In the genomic region with DNA sequence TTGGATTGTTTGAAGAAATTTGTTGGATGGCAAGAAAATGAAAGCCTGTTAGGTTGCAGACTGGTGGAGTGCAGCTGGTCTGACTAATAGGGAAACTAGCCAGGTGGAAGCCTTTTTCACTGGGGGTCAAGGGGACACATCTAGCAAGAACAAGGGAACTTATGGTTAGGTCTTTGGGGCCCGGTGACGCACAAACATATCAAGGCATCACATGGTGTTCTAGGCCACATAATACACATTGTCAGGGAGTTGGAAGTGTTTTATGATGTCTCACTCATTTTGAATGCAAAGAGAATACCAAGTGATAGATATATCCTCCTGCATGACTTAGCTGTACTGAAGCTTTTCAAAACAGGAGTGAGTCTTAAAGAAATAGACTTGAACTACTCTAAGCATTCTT, we compare ENCODE assay signal across 18 cellular contexts.
DNase-seq lines count a peak whose midpoint lies in the region; ATAC-seq and TF ChIP-seq lines count a peak whose summit lies in the region.
"Had no signal": no experiment of that assay in that cellular context is flagged by ENCODE, and none has a peak within 500 bp of the region (broad histone marks: within the 10 kb centered on the region; RNA-seq: fewer than 3 reads in every experiment).

No MANE protein-coding gene starts in this region.

- no peak for TF ChIP-seq CTCF in IMR-90 (conservative IDR thresholded peaks at IDR 0.05; ENCODE audit: low read depth, low read length)
- no peak for TF ChIP-seq CTCF in brain microvascular endothelial cell (IDR thresholded peaks at IDR 0.05; ENCODE audit: low read depth, low read length, missing control alignments)

- H3K56ac ChIP-seq in IMR-90 (ENCODE audit: extremely low read depth, insufficient read depth, low read length): 0 out of 2 replicates have a peak overlapping the region, but pooled peaks have one; percentile 75

- peak overlapping the region; percentile 27; the same call in 1 of the 2 replicates for H3K14ac ChIP-seq in IMR-90 (replicated peaks; ENCODE audit: low read depth, low read length)

- peak overlapping the region; percentile 98 for H4K5ac ChIP-seq in IMR-90 (ENCODE audit: low read depth, low read length)

- dilution Hi-C loops in IMR-90 (cut with HindIII; ENCODE audit: low sequenced_read_pairs, unreplicated experiment): no loop called here

- peak overlapping the region; percentile 94 for H2BK120ac ChIP-seq in IMR-90 (ENCODE audit: low read depth, low read length)

- CTCF ChIA-PET in IMR-90 (lab: Yijun Ruan, JAX): no interaction called here

- in situ Hi-C loops in IMR-90 (cut with MboI; ENCODE audit: low sequenced_read_pairs) (no loop called here), brain microvascular endothelial cell (cut with HindIII; ENCODE audit: low pct_ligation_motif_present, low sequenced_read_pairs) (no loop called here)

- peak overlapping the region; percentile 94 for H2BK20ac ChIP-seq in IMR-90 (ENCODE audit: low read depth, low read length)

- no peak overlapping the region for H3K9ac ChIP-seq in IMR-90 (ENCODE audit: low read depth, low read length)

- H3K9me3 ChIP-seq in IMR-90 (ENCODE audit: control insufficient read depth, insufficient read depth, low read length): no peaks in the 10 kb centered on the region
- H3K9me3 ChIP-seq: tibial nerve had no signal

- H3K18ac ChIP-seq in IMR-90 (ENCODE audit: low read depth, low read length): peak overlapping the region; percentile 99

- H3K27ac ChIP-seq in IMR-90 (ENCODE audit: insufficient read depth, low read length) (peak overlapping the region; percentile 96; the same call in 1 of the 2 replicates), brain microvascular endothelial cell (peak overlapping the region; percentile 61)
- H3K27ac ChIP-seq: tibial nerve had no signal

- H2BK15ac ChIP-seq in IMR-90 (ENCODE audit: low read depth, low read length): peak overlapping the region; percentile 90; the same call in 2 of the 3 replicates

- peak overlapping the region; percentile 91 for H3K4ac ChIP-seq in IMR-90 (ENCODE audit: low read depth, low read length)

- H3K23ac ChIP-seq in IMR-90 (ENCODE audit: low read depth, low read length): peak overlapping the region; percentile 62; the same call in 1 of the 2 replicates

- BruUV-seq in IMR-90 (replicated peaks; lab: Mats Ljungman, UMichigan): no TSS peak

- no peaks in the 10 kb centered on the region for H3K9me1 ChIP-seq in IMR-90 (ENCODE audit: insufficient read depth, low read length)

- TF ChIP-seq RAD21 in IMR-90 (IDR thresholded peaks at IDR 0.05; ENCODE audit: low read length): no peak

- peak overlapping the region; percentile 87 to 94 for H4K8ac ChIP-seq in IMR-90 (ENCODE audit: low read depth in 2 of 2, low read length in 2 of 2)

- H3K36me3 ChIP-seq in IMR-90 (ENCODE audit: control insufficient read depth, insufficient read depth, low read length) (no peaks in the 10 kb centered on the region), brain microvascular endothelial cell (replicated peaks) (no peaks in the 10 kb centered on the region)
- H3K36me3 ChIP-seq: tibial nerve had no signal

- H4K20me1 ChIP-seq in IMR-90 (ENCODE audit: insufficient read depth, low read length): no peaks in the 10 kb centered on the region

- ATAC-seq in IMR-90 (ENCODE audit: low read depth): peak; percentile 64
- ATAC-seq: mucosa of descending colon had no signal

- no peaks in the 10 kb centered on the region for H3K79me1 ChIP-seq in IMR-90 (ENCODE audit: low read depth in 1 of 2, low read length in 2 of 2)

- peak overlapping the region; percentile 98 for H2BK5ac ChIP-seq in IMR-90 (ENCODE audit: low read depth, low read length, poor library complexity, severe bottlenecking)

- intact Hi-C loops in IMR-90 (cut with micrococcal nuclease): no loop called here
- intact Hi-C loops in posterior cingulate gyrus (cut with DNase I): no loop called here

- H2AK9ac ChIP-seq in IMR-90 (replicated peaks; ENCODE audit: low read depth, low read length, poor library complexity): peak overlapping the region; percentile 44

- peak overlapping the region; percentile 93 for H4K91ac ChIP-seq in IMR-90 (ENCODE audit: insufficient read depth, low read depth, low read length)

- H3K4me2 ChIP-seq in IMR-90 (ENCODE audit: low read depth, low read length): 0 out of 2 replicates have a peak overlapping the region, but pooled peaks have one; percentile 55

- H3K27me3 ChIP-seq in IMR-90 (ENCODE audit: control insufficient read depth, insufficient read depth, low read length) (no peaks in the 10 kb centered on the region), brain microvascular endothelial cell (replicated peaks) (no peaks in the 10 kb centered on the region)
- H3K27me3 ChIP-seq: tibial nerve had no signal

- H3K4me3 ChIP-seq in IMR-90 (ENCODE audit: insufficient read depth, low read depth, low read length) (no peak overlapping the region), brain microvascular endothelial cell (ENCODE audit: low read depth, low read length) (no peak overlapping the region)
- H3K4me3 ChIP-seq: mucosa of descending colon, tibial nerve had no signal

- no peak for TF ChIP-seq POLR2A in IMR-90 (IDR thresholded peaks at IDR 0.05; ENCODE audit: low read depth, low read length)

- POLR2A ChIA-PET in IMR-90 (lab: Charles Lee; ENCODE audit: unreplicated experiment): no interaction called here

- H3K4me1 ChIP-seq in IMR-90 (ENCODE audit: control insufficient read depth, insufficient read depth, low read length): peaks cover 13% of the 10 kb centered on the region
- H3K4me1 ChIP-seq: tibial nerve had no signal

- DNase-seq in AG08396 (ENCODE audit: low spot score) (peak; percentile 6), IMR-90 (peak; percentile 99), brain microvascular endothelial cell (peak; percentile 56), iris pigment epithelial cell (ENCODE audit: low read depth) (peak; percentile 98), posterior cingulate gyrus (no peak), NCI-H2081 (lab: John Stamatoyannopoulos, UW) (no peak), NCI-H1930 (lab: John Stamatoyannopoulos, UW) (no peak)
- no peak for DNase-seq in activated naive CD4-positive, alpha-beta T cell (lab: John Stamatoyannopoulos, UW)
- DNase-seq: ACHN; activated CD4-positive, alpha-beta T cell treated with anti-CD3 and anti-CD28 coated beads for 4 hours; activated naive CD4-positive, alpha-beta T cell treated with anti-CD3 and anti-CD28 coated beads for 36 hours; CD8-positive, alpha-beta memory T cell; KG1; mucosa of descending colon; NCI-H345; SHP77 treated with DMSO at 0.1 percent for 48 hours; T-helper 2 cell had no signal

- H2AFZ ChIP-seq in IMR-90 (replicated peaks; ENCODE audit: low read length, poor library complexity): peak overlapping the region; percentile 56

- H2AK5ac ChIP-seq in IMR-90 (ENCODE audit: low read depth, low read length): peak overlapping the region; percentile 90; the same call in 1 of the 2 replicates

- no CpG with 5 or more reads among the region's 2 CpGs for WGBS in IMR-90 (ENCODE audit: extremely low coverage in 2 of 2, insufficient read length in 1 of 2), 2 experiments

TF ChIP-seq in IMR-90, 13 proteins besides CTCF, POLR2A, EP300 and RAD21:
- TF ChIP-seq, protein P1, sequence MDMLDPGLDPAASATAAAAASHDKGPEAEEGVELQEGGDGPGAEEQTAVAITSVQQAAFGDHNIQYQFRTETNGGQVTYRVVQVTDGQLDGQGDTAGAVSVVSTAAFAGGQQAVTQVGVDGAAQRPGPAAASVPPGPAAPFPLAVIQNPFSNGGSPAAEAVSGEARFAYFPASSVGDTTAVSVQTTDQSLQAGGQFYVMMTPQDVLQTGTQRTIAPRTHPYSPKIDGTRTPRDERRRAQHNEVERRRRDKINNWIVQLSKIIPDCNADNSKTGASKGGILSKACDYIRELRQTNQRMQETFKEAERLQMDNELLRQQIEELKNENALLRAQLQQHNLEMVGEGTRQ (IDR thresholded peaks at IDR 0.05; ENCODE audit: low read depth, low read length): peak; percentile 87
- no peak for TF ChIP-seq RCOR1 (IDR thresholded peaks at IDR 0.05; ENCODE audit: insufficient replicate concordance, low read length)
- no peak for TF ChIP-seq MXI1 (IDR thresholded peaks at IDR 0.05; ENCODE audit: borderline replicate concordance, low read depth, low read length)
- no peak for TF ChIP-seq CEBPB (IDR thresholded peaks at IDR 0.05; ENCODE audit: low read depth, low read length)
- TF ChIP-seq MAFK (IDR thresholded peaks at IDR 0.05; ENCODE audit: low read depth, low read length): no peak
- no peak for TF ChIP-seq RFX5 (IDR thresholded peaks at IDR 0.05; ENCODE audit: low read depth, low read length)
- TF ChIP-seq SMC3 (IDR thresholded peaks at IDR 0.05; ENCODE audit: low read depth, low read length): no peak
- TF ChIP-seq MAZ (IDR thresholded peaks at IDR 0.05; ENCODE audit: borderline replicate concordance, low read depth, low read length): no peak
- peak; percentile 57 for TF ChIP-seq NFE2L2 (IDR thresholded peaks at IDR 0.05; ENCODE audit: low read depth, low read length)
- 0 out of 2 replicates have a peak, but pooled peaks have one; percentile 21 for TF ChIP-seq FOS (IDR thresholded peaks at IDR 0.05; ENCODE audit: low read depth, low read length)

Comparison
In these comparisons a context has a peak if more than half of its experiments do, and no peak if none do; other contexts are left out.
1. DNase-seq: peak in AG08396 (single experiment), IMR-90 (single experiment), brain microvascular endothelial cell (single experiment) and iris pigment epithelial cell (single experiment); none in activated naive CD4-positive, alpha-beta T cell (0 of 4), posterior cingulate gyrus (0 of 10), NCI-H2081 (0 of 2) and NCI-H1930 (0 of 2).